In genomic region chr18:59919026-59919425, GRCh38 we compare ENCODE assay signal across 1 cellular context.
TF ChIP-seq lines count a peak whose summit lies in the region.

No MANE protein-coding gene starts in this region.

TF ChIP-seq in IMR-90, 13 proteins besides CTCF, POLR2A, EP300 and RAD21 (continued from another document):
- no peak for TF ChIP-seq RCOR1 (IDR thresholded peaks at IDR 0.05; ENCODE audit: insufficient replicate concordance, low read length)
